Comparison of ENCODE assay signal across 1 cellular context in the genomic region with DNA sequence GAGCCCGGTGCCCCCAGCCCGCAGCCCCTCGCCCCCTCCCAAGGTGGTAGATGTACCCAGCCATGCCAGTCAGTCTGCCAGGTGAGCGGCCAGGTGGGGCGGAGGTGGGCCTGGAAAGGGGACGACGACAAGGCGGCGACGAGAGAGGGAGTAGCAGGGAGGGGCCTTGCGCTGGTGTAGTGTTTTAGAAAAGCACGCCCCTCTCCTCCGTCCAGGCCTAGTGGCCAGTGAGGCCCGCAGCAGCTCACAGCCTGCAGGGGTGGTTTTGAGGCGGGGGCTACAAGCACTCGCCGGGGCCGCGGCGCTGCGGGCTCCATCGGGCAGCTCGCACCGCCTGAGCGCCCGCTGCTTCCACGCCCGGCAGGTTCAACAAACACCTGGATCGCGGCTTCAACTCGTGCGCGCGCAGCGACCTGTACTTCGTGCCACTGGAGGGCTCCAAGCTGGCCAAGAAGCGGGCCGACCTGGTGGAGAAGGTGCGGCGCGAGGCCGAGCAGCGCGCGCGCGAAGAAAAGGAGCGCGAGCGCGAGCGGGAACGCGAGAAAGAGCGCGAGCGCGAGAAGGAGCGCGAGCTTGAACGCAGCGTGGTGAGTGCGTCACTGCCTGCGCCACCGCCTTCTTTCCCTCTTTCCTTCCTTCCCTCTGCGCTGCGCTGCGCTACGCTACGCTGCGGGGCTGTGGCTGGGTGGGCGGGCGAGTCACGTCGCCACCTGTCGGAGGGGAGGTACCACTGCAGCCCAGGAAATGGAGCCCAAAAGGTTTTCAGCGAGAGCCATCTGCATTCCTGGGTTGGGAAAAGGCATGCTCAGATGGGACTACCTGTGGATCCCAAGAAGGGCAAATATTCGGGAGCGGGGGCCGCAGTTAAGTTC.
TF ChIP-seq lines count a peak whose summit lies in the region.

No MANE protein-coding gene starts in this region.

TF ChIP-seq in GM12878, 131 proteins besides CTCF, POLR2A, EP300 and RAD21 (continued from another document):
- no peak for TF ChIP-seq CEBPZ (IDR thresholded peaks at IDR 0.05; ENCODE audit: low read depth, low read length)
- 0 out of 2 replicates have a peak, but pooled peaks have one; percentile 20 for TF ChIP-seq RCOR1 (conservative IDR thresholded peaks at IDR 0.05; ENCODE audit: low read depth, low read length)
- peak; percentile 44 for TF ChIP-seq MYC (IDR thresholded peaks at IDR 0.05; ENCODE audit: insufficient read depth, insufficient read length, insufficient replicate concordance, low read length, severe bottlenecking)
- TF ChIP-seq SREBF2 (IDR thresholded peaks at IDR 0.05; ENCODE audit: low read length), result peak; percentile 46; the same call in 1 of the 2 replicates
- no peak for TF ChIP-seq MEF2B (IDR thresholded peaks at IDR 0.05; ENCODE audit: partially characterized antibody, poor library complexity, severe bottlenecking)
- peak; percentile 96 for TF ChIP-seq NBN (IDR thresholded peaks at IDR 0.05)
- TF ChIP-seq EED (IDR thresholded peaks at IDR 0.05; ENCODE audit: low read depth), result peak; percentile 56; the same call in 1 of the 2 replicates
- TF ChIP-seq CHD2 (IDR thresholded peaks at IDR 0.05; ENCODE audit: borderline replicate concordance, low read depth, low read length), result peak; percentile 98
- no peak for TF ChIP-seq TCF7 (IDR thresholded peaks at IDR 0.05; ENCODE audit: borderline replicate concordance)
- peak; percentile 64; the same call in 1 of the 2 replicates for TF ChIP-seq MEF2A (IDR thresholded peaks at IDR 0.05; ENCODE audit: insufficient read depth, low read depth, low read length)
- TF ChIP-seq, protein P1, sequence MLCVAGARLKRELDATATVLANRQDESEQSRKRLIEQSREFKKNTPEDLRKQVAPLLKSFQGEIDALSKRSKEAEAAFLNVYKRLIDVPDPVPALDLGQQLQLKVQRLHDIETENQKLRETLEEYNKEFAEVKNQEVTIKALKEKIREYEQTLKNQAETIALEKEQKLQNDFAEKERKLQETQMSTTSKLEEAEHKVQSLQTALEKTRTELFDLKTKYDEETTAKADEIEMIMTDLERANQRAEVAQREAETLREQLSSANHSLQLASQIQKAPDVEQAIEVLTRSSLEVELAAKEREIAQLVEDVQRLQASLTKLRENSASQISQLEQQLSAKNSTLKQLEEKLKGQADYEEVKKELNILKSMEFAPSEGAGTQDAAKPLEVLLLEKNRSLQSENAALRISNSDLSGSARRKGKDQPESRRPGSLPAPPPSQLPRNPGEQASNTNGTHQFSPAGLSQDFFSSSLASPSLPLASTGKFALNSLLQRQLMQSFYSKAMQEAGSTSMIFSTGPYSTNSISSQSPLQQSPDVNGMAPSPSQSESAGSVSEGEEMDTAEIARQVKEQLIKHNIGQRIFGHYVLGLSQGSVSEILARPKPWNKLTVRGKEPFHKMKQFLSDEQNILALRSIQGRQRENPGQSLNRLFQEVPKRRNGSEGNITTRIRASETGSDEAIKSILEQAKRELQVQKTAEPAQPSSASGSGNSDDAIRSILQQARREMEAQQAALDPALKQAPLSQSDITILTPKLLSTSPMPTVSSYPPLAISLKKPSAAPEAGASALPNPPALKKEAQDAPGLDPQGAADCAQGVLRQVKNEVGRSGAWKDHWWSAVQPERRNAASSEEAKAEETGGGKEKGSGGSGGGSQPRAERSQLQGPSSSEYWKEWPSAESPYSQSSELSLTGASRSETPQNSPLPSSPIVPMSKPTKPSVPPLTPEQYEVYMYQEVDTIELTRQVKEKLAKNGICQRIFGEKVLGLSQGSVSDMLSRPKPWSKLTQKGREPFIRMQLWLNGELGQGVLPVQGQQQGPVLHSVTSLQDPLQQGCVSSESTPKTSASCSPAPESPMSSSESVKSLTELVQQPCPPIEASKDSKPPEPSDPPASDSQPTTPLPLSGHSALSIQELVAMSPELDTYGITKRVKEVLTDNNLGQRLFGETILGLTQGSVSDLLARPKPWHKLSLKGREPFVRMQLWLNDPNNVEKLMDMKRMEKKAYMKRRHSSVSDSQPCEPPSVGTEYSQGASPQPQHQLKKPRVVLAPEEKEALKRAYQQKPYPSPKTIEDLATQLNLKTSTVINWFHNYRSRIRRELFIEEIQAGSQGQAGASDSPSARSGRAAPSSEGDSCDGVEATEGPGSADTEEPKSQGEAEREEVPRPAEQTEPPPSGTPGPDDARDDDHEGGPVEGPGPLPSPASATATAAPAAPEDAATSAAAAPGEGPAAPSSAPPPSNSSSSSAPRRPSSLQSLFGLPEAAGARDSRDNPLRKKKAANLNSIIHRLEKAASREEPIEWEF (IDR thresholded peaks at IDR 0.05; ENCODE audit: insufficient replicate concordance, low read depth, low read length), result no peak
- peak; percentile 50 for TF ChIP-seq DPF2 (IDR thresholded peaks at IDR 0.05)
- peak; percentile 84; the same call in 1 of the 2 replicates for TF ChIP-seq ZNF207 (IDR thresholded peaks at IDR 0.05; ENCODE audit: borderline replicate concordance)
- TF ChIP-seq SP1 (IDR thresholded peaks at IDR 0.05; ENCODE audit: low read depth, low read length), result peak; percentile 61
- TF ChIP-seq, protein P2, sequence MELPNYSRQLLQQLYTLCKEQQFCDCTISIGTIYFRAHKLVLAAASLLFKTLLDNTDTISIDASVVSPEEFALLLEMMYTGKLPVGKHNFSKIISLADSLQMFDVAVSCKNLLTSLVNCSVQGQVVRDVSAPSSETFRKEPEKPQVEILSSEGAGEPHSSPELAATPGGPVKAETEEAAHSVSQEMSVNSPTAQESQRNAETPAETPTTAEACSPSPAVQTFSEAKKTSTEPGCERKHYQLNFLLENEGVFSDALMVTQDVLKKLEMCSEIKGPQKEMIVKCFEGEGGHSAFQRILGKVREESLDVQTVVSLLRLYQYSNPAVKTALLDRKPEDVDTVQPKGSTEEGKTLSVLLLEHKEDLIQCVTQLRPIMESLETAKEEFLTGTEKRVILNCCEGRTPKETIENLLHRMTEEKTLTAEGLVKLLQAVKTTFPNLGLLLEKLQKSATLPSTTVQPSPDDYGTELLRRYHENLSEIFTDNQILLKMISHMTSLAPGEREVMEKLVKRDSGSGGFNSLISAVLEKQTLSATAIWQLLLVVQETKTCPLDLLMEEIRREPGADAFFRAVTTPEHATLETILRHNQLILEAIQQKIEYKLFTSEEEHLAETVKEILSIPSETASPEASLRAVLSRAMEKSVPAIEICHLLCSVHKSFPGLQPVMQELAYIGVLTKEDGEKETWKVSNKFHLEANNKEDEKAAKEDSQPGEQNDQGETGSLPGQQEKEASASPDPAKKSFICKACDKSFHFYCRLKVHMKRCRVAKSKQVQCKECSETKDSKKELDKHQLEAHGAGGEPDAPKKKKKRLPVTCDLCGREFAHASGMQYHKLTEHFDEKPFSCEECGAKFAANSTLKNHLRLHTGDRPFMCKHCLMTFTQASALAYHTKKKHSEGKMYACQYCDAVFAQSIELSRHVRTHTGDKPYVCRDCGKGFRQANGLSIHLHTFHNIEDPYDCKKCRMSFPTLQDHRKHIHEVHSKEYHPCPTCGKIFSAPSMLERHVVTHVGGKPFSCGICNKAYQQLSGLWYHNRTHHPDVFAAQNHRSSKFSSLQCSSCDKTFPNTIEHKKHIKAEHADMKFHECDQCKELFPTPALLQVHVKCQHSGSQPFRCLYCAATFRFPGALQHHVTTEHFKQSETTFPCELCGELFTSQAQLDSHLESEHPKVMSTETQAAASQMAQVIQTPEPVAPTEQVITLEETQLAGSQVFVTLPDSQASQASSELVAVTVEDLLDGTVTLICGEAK (IDR thresholded peaks at IDR 0.05; ENCODE audit: borderline replicate concordance), result peak; percentile 74
- TF ChIP-seq TCF12 (IDR thresholded peaks at IDR 0.05; ENCODE audit: low read depth, low read length), result 0 out of 2 replicates have a peak, but pooled peaks have one; percentile 46
- TF ChIP-seq BHLHE40 (IDR thresholded peaks at IDR 0.05; ENCODE audit: borderline replicate concordance in 1 of 2, low read depth in 2 of 2, low read length in 1 of 2), result peak; percentile 51 to 52; a peak in 2 of 4 replicates
- peak; percentile 57; the same call in 1 of the 2 replicates for TF ChIP-seq ZBED1 (IDR thresholded peaks at IDR 0.05; ENCODE audit: borderline replicate concordance)
- TF ChIP-seq KLF5 (IDR thresholded peaks at IDR 0.05; ENCODE audit: partially characterized antibody), result no peak
- peak; percentile 61; the same call in 1 of the 3 replicates for TF ChIP-seq POU2F2 (IDR thresholded peaks at IDR 0.05; ENCODE audit: borderline replicate concordance, low read depth, low read length)
- TF ChIP-seq NFIC (IDR thresholded peaks at IDR 0.05; ENCODE audit: low read depth, low read length), result no peak
- peak; percentile 85; the same call in 1 of the 2 replicates for TF ChIP-seq ZNF687 (IDR thresholded peaks at IDR 0.05)
- peak; percentile 34; the same call in 1 of the 2 replicates for TF ChIP-seq NRF1 (conservative IDR thresholded peaks at IDR 0.05; ENCODE audit: low read depth, low read length)
- no peak for TF ChIP-seq SUPT20H (IDR thresholded peaks at IDR 0.05; ENCODE audit: borderline replicate concordance, control insufficient read depth, low read depth, low read length)
- TF ChIP-seq IRF4 (IDR thresholded peaks at IDR 0.05; ENCODE audit: low read depth, low read length), result peak; percentile 61; the same call in 1 of the 2 replicates
- 0 out of 2 replicates have a peak, but pooled peaks have one; percentile 40 for TF ChIP-seq TBL1XR1 (IDR thresholded peaks at IDR 0.05; ENCODE audit: low read depth, low read length)
- peak; percentile 69 for TF ChIP-seq GATAD2B (conservative IDR thresholded peaks at IDR 0.05; ENCODE audit: low read depth)
- peak; percentile 32; the same call in 1 of the 2 replicates for TF ChIP-seq ATF7 (IDR thresholded peaks at IDR 0.05; ENCODE audit: low read depth)
- peak; percentile 72 to 94 for TF ChIP-seq EGR1 (IDR thresholded peaks at IDR 0.05; ENCODE audit: borderline replicate concordance in 1 of 2, low read depth in 2 of 2, low read length in 2 of 2)
- TF ChIP-seq, protein P3, sequence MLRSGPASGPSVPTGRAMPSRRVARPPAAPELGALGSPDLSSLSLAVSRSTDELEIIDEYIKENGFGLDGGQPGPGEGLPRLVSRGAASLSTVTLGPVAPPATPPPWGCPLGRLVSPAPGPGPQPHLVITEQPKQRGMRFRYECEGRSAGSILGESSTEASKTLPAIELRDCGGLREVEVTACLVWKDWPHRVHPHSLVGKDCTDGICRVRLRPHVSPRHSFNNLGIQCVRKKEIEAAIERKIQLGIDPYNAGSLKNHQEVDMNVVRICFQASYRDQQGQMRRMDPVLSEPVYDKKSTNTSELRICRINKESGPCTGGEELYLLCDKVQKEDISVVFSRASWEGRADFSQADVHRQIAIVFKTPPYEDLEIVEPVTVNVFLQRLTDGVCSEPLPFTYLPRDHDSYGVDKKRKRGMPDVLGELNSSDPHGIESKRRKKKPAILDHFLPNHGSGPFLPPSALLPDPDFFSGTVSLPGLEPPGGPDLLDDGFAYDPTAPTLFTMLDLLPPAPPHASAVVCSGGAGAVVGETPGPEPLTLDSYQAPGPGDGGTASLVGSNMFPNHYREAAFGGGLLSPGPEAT (IDR thresholded peaks at IDR 0.05; ENCODE audit: low read depth), result peak; percentile 47; the same call in 1 of the 2 replicates
- peak in 1 of 2 experiments; percentile 61; a peak in 2 of 4 replicates for TF ChIP-seq SRF (IDR thresholded peaks at IDR 0.05; ENCODE audit: low read depth in 2 of 2, low read length in 2 of 2)
- no peak for TF ChIP-seq ASH2L (IDR thresholded peaks at IDR 0.05; ENCODE audit: borderline replicate concordance, low read depth)
- TF ChIP-seq IKZF1 (conservative IDR thresholded peaks at IDR 0.05), result peak; percentile 94
- peak; percentile 96; the same call in 1 of the 2 replicates for TF ChIP-seq RB1 (IDR thresholded peaks at IDR 0.05; ENCODE audit: borderline replicate concordance)
- peak; percentile 83; the same call in 1 of the 2 replicates for TF ChIP-seq PAX5 (IDR thresholded peaks at IDR 0.05; ENCODE audit: borderline replicate concordance, low read depth, low read length)
